Comparison of ENCODE assay signal across 1 cellular context in the genomic region with DNA sequence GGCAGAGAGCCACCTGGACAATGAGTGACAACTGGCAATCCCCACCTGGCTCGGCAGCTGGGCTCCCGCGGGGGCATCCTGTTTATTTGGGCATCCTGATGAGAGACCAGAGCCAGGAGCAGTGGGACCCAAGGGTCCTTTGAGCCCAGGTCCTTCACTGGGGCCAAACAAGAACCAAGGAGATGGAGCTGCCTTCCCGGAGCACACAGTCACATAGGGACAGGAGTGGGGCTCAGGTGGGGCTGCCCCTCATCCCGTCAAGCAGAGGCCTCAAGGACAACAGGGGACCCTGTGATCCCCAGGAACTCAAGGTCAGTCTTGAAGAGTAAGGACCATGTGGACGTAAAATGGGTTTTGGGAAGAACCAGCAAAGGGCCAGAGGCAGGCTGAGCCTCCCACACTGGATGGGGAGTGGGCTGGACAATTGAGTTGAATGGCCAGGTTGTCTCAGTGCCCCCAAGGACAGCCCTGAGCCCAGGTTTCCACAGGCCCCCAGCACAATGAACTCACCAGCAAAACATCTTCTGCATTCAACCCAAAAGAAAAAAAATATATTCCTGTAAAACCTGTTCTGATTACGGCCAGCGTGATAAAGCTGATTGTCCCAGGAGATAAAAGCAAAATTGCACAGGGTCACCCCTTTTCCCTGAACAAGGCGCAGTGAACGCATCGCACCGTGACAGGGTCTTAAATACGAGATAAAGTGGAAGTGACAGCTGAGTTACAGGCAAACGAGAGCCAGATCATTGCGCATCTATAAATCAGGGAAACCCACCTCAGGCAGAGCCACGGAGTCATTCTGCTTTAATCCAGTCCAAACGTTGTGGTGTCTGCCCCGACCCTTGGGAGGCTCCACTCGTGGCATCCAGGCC.
TF ChIP-seq lines count a peak whose summit lies in the region.

No MANE protein-coding gene starts in this region.

TF ChIP-seq in neural cell, 6 proteins besides CTCF, POLR2A, EP300 and RAD21 (continued from another document):
- TF ChIP-seq, protein P1, sequence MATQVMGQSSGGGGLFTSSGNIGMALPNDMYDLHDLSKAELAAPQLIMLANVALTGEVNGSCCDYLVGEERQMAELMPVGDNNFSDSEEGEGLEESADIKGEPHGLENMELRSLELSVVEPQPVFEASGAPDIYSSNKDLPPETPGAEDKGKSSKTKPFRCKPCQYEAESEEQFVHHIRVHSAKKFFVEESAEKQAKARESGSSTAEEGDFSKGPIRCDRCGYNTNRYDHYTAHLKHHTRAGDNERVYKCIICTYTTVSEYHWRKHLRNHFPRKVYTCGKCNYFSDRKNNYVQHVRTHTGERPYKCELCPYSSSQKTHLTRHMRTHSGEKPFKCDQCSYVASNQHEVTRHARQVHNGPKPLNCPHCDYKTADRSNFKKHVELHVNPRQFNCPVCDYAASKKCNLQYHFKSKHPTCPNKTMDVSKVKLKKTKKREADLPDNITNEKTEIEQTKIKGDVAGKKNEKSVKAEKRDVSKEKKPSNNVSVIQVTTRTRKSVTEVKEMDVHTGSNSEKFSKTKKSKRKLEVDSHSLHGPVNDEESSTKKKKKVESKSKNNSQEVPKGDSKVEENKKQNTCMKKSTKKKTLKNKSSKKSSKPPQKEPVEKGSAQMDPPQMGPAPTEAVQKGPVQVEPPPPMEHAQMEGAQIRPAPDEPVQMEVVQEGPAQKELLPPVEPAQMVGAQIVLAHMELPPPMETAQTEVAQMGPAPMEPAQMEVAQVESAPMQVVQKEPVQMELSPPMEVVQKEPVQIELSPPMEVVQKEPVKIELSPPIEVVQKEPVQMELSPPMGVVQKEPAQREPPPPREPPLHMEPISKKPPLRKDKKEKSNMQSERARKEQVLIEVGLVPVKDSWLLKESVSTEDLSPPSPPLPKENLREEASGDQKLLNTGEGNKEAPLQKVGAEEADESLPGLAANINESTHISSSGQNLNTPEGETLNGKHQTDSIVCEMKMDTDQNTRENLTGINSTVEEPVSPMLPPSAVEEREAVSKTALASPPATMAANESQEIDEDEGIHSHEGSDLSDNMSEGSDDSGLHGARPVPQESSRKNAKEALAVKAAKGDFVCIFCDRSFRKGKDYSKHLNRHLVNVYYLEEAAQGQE (IDR thresholded peaks at IDR 0.05; ENCODE audit: borderline replicate concordance), result no peak
